8 cellular contexts compared by ENCODE assay signal in the genomic region with DNA sequence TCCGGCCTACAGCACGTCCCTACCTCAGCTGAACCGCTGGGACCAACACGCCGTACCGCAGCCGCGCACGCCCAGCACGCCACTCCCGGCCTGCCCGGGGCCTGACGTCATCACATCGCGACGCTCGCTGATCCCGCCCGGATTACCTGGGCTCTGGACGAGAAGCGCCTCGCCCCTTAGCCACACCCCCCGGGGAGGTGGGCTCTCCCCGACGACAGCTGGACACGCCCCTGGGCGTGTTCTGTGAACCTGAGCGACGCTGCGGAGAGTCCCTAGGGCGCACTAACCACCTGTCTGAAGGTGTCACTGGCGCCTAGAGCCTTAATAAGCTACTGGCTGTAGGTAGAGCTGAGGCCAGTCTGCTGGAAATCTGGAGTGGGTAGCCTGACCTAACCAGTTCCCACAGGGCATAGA. TPM values are rescaled to one million over a fixed set of nuclear protein-coding genes. Genes with fewer than 3 reads are reported as not detected.
DNase-seq lines count a peak whose midpoint lies in the region; ATAC-seq, FAIRE-seq and TF ChIP-seq lines count a peak whose summit lies in the region.
"Not testable (repeated sequence)": the region's sequence is repeated elsewhere in the genome, so short reads cannot be mapped to it uniquely, and the experiment has no call there.

A gene (minus strand): TSS at position 87 of the 414 bp plus-strand sequence. CDS start 87 bp downstream, outside the sequence.

- H4K20me1 ChIP-seq in DOHH2 (ENCODE audit: control insufficient read depth, insufficient read depth, low read depth, low read length); H1 (replicated peaks in 1 of 2; ENCODE audit: control insufficient read depth in 1 of 2, insufficient read depth in 2 of 2, low read length in 2 of 2): not testable (repeated sequence)

- H3K79me2 ChIP-seq in DOHH2 (ENCODE audit: control insufficient read depth, low read length); H1 (ENCODE audit: control insufficient read depth in 1 of 2, insufficient read depth in 2 of 2, low read length in 2 of 2): not testable (repeated sequence)

- not testable (repeated sequence) for H3K4me1 ChIP-seq in DOHH2 (ENCODE audit: control insufficient read depth, low read length); H1 (replicated peaks in 1 of 4; ENCODE audit: control insufficient read depth in 3 of 4, insufficient read depth in 4 of 4, low read length in 3 of 4); left lung; gastrocnemius medialis; subcutaneous abdominal adipose tissue (ENCODE audit: control insufficient read depth in 5 of 5, insufficient read depth in 5 of 5, low read length in 5 of 5)

- not testable (repeated sequence) for H4K8ac ChIP-seq in H1 (ENCODE audit: extremely low read depth, insufficient read depth, low read length)

- not testable (repeated sequence) for H2BK12ac ChIP-seq in H1 (ENCODE audit: low read depth, low read length)

- not testable (repeated sequence) for H3F3A ChIP-seq in DOHH2 (ENCODE audit: control insufficient read depth, insufficient read depth)

- TF ChIP-seq RAD21 in H1 (IDR thresholded peaks at IDR 0.05 in 1 of 2, conservative IDR thresholded peaks at IDR 0.05 in 1 of 2; ENCODE audit: low read depth in 2 of 2, low read length in 2 of 2) = not testable (repeated sequence)

- TF ChIP-seq POLR2A in H1 (IDR thresholded peaks at IDR 0.05; ENCODE audit: control extremely low read depth in 1 of 2, low read depth in 2 of 2, low read length in 2 of 2); gastrocnemius medialis (IDR thresholded peaks at IDR 0.05): not testable (repeated sequence)

- not testable (repeated sequence) for H2BK120ac ChIP-seq in H1 (replicated peaks; ENCODE audit: low read depth, low read length)

- H3K4me2 ChIP-seq in DOHH2 (ENCODE audit: low read length) = peak within 1 kb of the TSS; percentile 56
- H3K4me2 ChIP-seq in H1 (ENCODE audit: insufficient read depth in 1 of 2, low read depth in 2 of 2, low read length in 2 of 2) = peak within 1 kb of the TSS in 1 of 2 experiments; percentile 56; a peak in 2 of 4 replicates

- H3K23me2 ChIP-seq in H1 (ENCODE audit: low read depth, low read length) = not testable (repeated sequence)

- H3K4me3 ChIP-seq in DOHH2 (ENCODE audit: low read length) (peak within 1 kb of the TSS; percentile 56), H1 (ENCODE audit: extremely low read depth in 1 of 4, insufficient read depth in 2 of 4, low read depth in 3 of 4, low read length in 4 of 4) (peak within 1 kb of the TSS in 3 of 4 experiments; percentile 23 to 49 (median 36); a peak in 4 of 8 replicates), left lung (peak within 1 kb of the TSS in 1 of 2 donors; percentile 40), gastrocnemius medialis (peak within 1 kb of the TSS; percentile 35 to 75 (median 60)), subcutaneous abdominal adipose tissue (ENCODE audit: low read depth in 1 of 5, low read length in 5 of 5) (peak within 1 kb of the TSS in 4 of 5 donors; percentile 44 to 75 (median 68))

- intact Hi-C loops in T-helper 1 cell treated with Interleukin-12 subunit alpha and Interleukin-12 subunit beta and Interleukin-4 antibody, amounts not matched to agents 30 ng/mL and 1 ng/mL, for 36 hours (cut with micrococcal nuclease) = loop anchor here (5.0 kb wide), 1 partner anchor 103 kb away; no protein-coding TSS in a partner anchor
- intact Hi-C loops in left lung (cut with DNase I); gastrocnemius medialis (cut with DNase I; ENCODE audit: low total_unique reads): not testable (repeated sequence)

- not testable (repeated sequence) for H3K36me3 ChIP-seq in DOHH2 (ENCODE audit: control insufficient read depth, low read length); H1 (ENCODE audit: control insufficient read depth in 2 of 4, insufficient read depth in 4 of 4, low read length in 3 of 4); left lung; gastrocnemius medialis; subcutaneous abdominal adipose tissue (ENCODE audit: control insufficient read depth in 5 of 5, insufficient read depth in 5 of 5, low read length in 5 of 5)

- not testable (repeated sequence) for H3K23ac ChIP-seq in H1 (ENCODE audit: insufficient read length)

- H4K91ac ChIP-seq in H1 (replicated peaks; ENCODE audit: insufficient read length, low read length) = not testable (repeated sequence)

- H4K5ac ChIP-seq in H1 (ENCODE audit: insufficient read length, low read depth, low read length) = not testable (repeated sequence)

- H3K79me1 ChIP-seq in H1 (ENCODE audit: low read depth, low read length) = not testable (repeated sequence)

- not testable (repeated sequence) for FAIRE-seq in H1 (lab: Jason Lieb, UNC)

- H3K56ac ChIP-seq in H1 (replicated peaks; ENCODE audit: insufficient read length, low read depth, low read length) = not testable (repeated sequence)

- TF ChIP-seq EP300 in H1 (IDR thresholded peaks at IDR 0.05; ENCODE audit: borderline replicate concordance in 1 of 2, low read depth in 2 of 2, low read length in 2 of 2) = not testable (repeated sequence)

- WGBS in H1 (ENCODE audit: extremely low coverage in 1 of 2, insufficient coverage in 1 of 2, insufficient read length in 1 of 2, insufficient replicate concordance in 2 of 2, low coverage in 1 of 2, low lambda C conversion rate in 2 of 2, missing lambda C conversion rate in 1 of 2), 2 experiments = no CpG with 5 or more reads among the region's 32 CpGs

- not testable (repeated sequence) for H2BK20ac ChIP-seq in H1 (ENCODE audit: low read length)

- H3K27ac ChIP-seq in DOHH2 (ENCODE audit: low read depth, low read length); H1 (ENCODE audit: low read depth, low read length); subcutaneous abdominal adipose tissue (ENCODE audit: low read depth, low read length): not testable (repeated sequence)
- H3K27ac ChIP-seq in left lung = peak within 1 kb of the TSS in 1 of 2 donors; percentile 45
- peak within 1 kb of the TSS; percentile 60 to 86 (median 74) for H3K27ac ChIP-seq in gastrocnemius medialis

- H2AK5ac ChIP-seq in H1 (ENCODE audit: low read depth, low read length) = not testable (repeated sequence)

- not testable (repeated sequence) for H3K18ac ChIP-seq in H1 (ENCODE audit: extremely low read depth, low read length)

- H3K9me3 ChIP-seq in DOHH2 (ENCODE audit: control insufficient read depth, insufficient read depth, low read length); H1 (ENCODE audit: insufficient read depth in 2 of 2, low read depth in 1 of 2, low read length in 1 of 2); left lung; gastrocnemius medialis; subcutaneous abdominal adipose tissue (ENCODE audit: control insufficient read depth in 5 of 5, low read length in 5 of 5): not testable (repeated sequence)

- H3K27me3 ChIP-seq in DOHH2 (ENCODE audit: control insufficient read depth, low read length); H1 (replicated peaks in 1 of 4; ENCODE audit: control insufficient read depth in 3 of 4, extremely low read depth in 1 of 4, insufficient read depth in 3 of 4, low read length in 3 of 4); left lung; gastrocnemius medialis; subcutaneous abdominal adipose tissue (ENCODE audit: control insufficient read depth in 5 of 5, insufficient read depth in 4 of 5, low read length in 5 of 5): not testable (repeated sequence)

- H3K14ac ChIP-seq in H1 (ENCODE audit: insufficient read length) = not testable (repeated sequence)

- not testable (repeated sequence) for ATAC-seq in left lung, gastrocnemius medialis

- CTCF ChIA-PET in H1 (lab: Charles Lee; ENCODE audit: partially characterized antibody) = not testable (repeated sequence)

- H3K9ac ChIP-seq in H1 (replicated peaks in 1 of 4; ENCODE audit: extremely low read depth in 1 of 4, low read depth in 3 of 4, low read length in 3 of 4) = not testable (repeated sequence)
- H3K9ac ChIP-seq in subcutaneous abdominal adipose tissue (ENCODE audit: low read length in 5 of 5) = peak within 1 kb of the TSS in 2 of 5 donors; percentile 45 to 52

- TF ChIP-seq CTCF in DOHH2 (IDR thresholded peaks at IDR 0.05; ENCODE audit: low read depth, low read length, poor library complexity, severe bottlenecking); H1 (IDR thresholded peaks at IDR 0.05; ENCODE audit: control extremely low read depth in 1 of 3, insufficient read depth in 1 of 3, low read depth in 1 of 3, low read length in 3 of 3); left lung (IDR thresholded peaks at IDR 0.05); gastrocnemius medialis (IDR thresholded peaks at IDR 0.05 in 4 of 5, conservative IDR thresholded peaks at IDR 0.05 in 1 of 5): not testable (repeated sequence)

- DNase-seq in NCI-H1436 treated with DMSO at 0.1 percent for 48 hours (lab: John Stamatoyannopoulos, UW) (peak; percentile 57), H1 (ENCODE audit: low read depth in 1 of 2, low spot score in 2 of 2) (peak in 1 of 2 experiments; percentile 71), left lung (peak in 1 of 2 donors; percentile 88), gastrocnemius medialis (peak; percentile 47 to 89)
- peak; percentile 23 to 67 for DNase-seq in activated T-helper 1 cell treated with anti-CD3 and anti-CD28 coated beads, Interleukin-2, amount 50 U/mL, for 16 hours (ENCODE audit: low read depth in 1 of 2, low spot score in 1 of 2)

- not testable (repeated sequence) for H2AFZ ChIP-seq in H1 (ENCODE audit: low read length)

- POLR2A ChIA-PET in H1 (lab: Charles Lee; ENCODE audit: partially characterized antibody) = not testable (repeated sequence)

- not testable (repeated sequence) for H2BK5ac ChIP-seq in H1 (ENCODE audit: low read depth, low read length)

- in situ Hi-C loops in gastrocnemius medialis (cut with MboI; ENCODE audit: low sequenced_read_pairs in 4 of 4) = not testable (repeated sequence)

- H3K4ac ChIP-seq in H1 (replicated peaks; ENCODE audit: insufficient read length, low read depth, low read length) = not testable (repeated sequence)

- H2BK15ac ChIP-seq in H1 (ENCODE audit: low read length) = not testable (repeated sequence)

- not testable (repeated sequence) for H3K9me2 ChIP-seq in DOHH2 (replicated peaks; ENCODE audit: control insufficient read depth, low read length)

RNA-seq across cellular contexts. Expression of the gene that starts here (rescaled TPM):
- 20.0 and 21.1 TPM in 2 replicates for total RNA-seq in T-helper 1 cell treated with Interleukin-12 subunit alpha and Interleukin-12 subunit beta and Interleukin-4 antibody, amounts not matched to agents 30 ng/mL and 1 ng/mL, for 36 hours
- total RNA-seq in H1 (2021; fragmentation: NEBNext Ultra II Directional; extraction: Animal tissue kit (Norgen Biotek cat#: 25700)) = 43.8 and 46.5 TPM in 2 replicates
- 10.4 and 18.2 TPM in 2 replicates for polyA plus RNA-seq in H1 (2011; rRNA removed)
- 27.5 TPM for polyA plus RNA-seq in H1 (2011; cell fraction: cytosol; rRNA removed)
- 8.4 TPM for polyA plus RNA-seq in H1 (2011; cell fraction: nucleus; rRNA removed)
- 33.7 to 50.1 TPM (median 37.5 TPM) in 4 replicates for polyA plus RNA-seq in H1 (2012, experiment 1 of 2)
- polyA plus RNA-seq in H1 (2012, experiment 2 of 2) = 6.2 TPM
- polyA plus RNA-seq in H1 (2013, experiment 1 of 2) = 29.2 TPM
- 31.0 TPM for polyA plus RNA-seq in H1 (2013, experiment 2 of 2)
- polyA minus RNA-seq in H1 (2011; rRNA and poly(A)+ RNA removed) = 13.1 and 14.3 TPM in 2 replicates
- 9.9 TPM for polyA minus RNA-seq in H1 (2011; cell fraction: cytosol; rRNA and poly(A)+ RNA removed)
- polyA minus RNA-seq in H1 (2011; cell fraction: nucleus; rRNA and poly(A)+ RNA removed) = 48.2 TPM
- 10 to 100 TPM; 20.3 to 32.2 TPM for total RNA-seq in left lung
- total RNA-seq in gastrocnemius medialis = 10 to 100 TPM in 3 of 4 donors, 1 to 10 TPM in 1; 8.6 to 28.2 (median 20.8) TPM
